ENCODE assay signal across 1 cellular context in the genomic region with DNA sequence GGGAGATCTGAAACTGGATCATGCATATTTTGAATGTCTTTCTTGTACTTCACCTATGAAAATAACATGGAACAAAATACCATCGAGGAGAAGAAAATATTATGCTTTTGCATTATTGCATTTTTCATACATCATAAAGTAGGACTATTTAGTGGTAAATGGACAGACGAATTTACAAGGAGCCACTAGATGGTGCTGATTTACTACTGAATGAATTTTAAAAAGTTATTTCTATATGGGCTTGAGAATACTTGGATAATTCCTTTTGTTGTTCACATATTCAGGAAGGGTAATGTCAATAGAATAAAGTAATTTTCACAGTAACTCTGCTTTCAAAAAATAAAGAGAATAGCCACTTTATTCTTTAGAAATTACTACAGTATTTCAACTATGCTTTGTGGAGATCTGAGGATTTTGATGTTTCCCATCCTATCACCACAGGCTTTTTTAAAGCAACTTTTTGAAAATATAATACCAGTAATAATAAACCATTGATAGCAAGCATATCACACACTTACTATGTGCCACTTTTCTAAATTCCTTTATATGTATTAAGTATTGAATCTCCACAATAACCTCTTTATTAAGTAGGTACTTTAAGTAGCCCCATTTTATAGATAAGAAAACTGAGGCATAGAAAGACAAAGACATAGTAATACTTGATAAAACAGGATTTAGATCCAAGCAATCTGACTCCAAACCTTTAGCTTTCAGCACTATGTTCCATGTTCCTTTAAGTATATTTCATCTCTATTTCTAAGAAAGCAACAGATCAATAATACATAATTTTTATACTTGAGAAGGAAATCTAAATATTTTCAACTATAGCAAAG.
TF ChIP-seq lines count a peak whose summit lies in the region.

No MANE protein-coding gene starts in this region.

TF ChIP-seq in H1, 55 proteins besides CTCF, POLR2A, EP300 and RAD21 (continued from another document):
- TF ChIP-seq KDM1A (IDR thresholded peaks at IDR 0.05; ENCODE audit: borderline replicate concordance, low read length) (peak; percentile 86), BRCA1 (IDR thresholded peaks at IDR 0.05; ENCODE audit: low read depth, low read length) (no peak), SP2 (IDR thresholded peaks at IDR 0.05; ENCODE audit: low read length) (no peak), TBP (IDR thresholded peaks at IDR 0.05; ENCODE audit: low read depth, low read length) (no peak)
TF ChIP-seq in H1: peak in this region for 2.
